31 cellular contexts compared by ENCODE assay signal in genomic region chr7:155792315-155792960, GRCh38. TPM values are rescaled to one million over a fixed set of nuclear protein-coding genes. Genes with fewer than 3 reads are reported as not detected.
"Had no signal": no experiment of that assay in that cellular context is flagged by ENCODE, and none has a peak within 500 bp of the region (broad histone marks: within the 10 kb centered on the region; RNA-seq: fewer than 3 reads in every experiment).

No MANE protein-coding gene starts in this region.

- H3K4me1 ChIP-seq: colonic mucosa had no signal

- ATAC-seq: activated CD4-positive, CD25-positive, alpha-beta regulatory T cell treated with anti-CD3 and anti-CD28 coated beads, Interleukin-2, amount 50 U/mL, for 24 hours; activated CD8-positive, alpha-beta T cell treated with anti-CD3 and anti-CD28 coated beads for 36 hours; activated T-cell treated with anti-CD3 and anti-CD28 coated beads, Interleukin-2, amount 50 U/mL, for 4 hours; activated T-helper 17 cell treated with anti-CD3 and anti-CD28 coated beads, Interleukin-2, amount 50 U/mL, for 72 hours; gastroesophageal sphincter; T-helper 17 cell had no signal

- H3K36me3 ChIP-seq: brain microvascular endothelial cell, colonic mucosa, esophagus squamous epithelium, gastroesophageal sphincter, WERI-Rb-1 had no signal

- H3K27me3 ChIP-seq: brain microvascular endothelial cell had no signal

- H3K9me3 ChIP-seq: colonic mucosa, esophagus squamous epithelium, gastroesophageal sphincter had no signal

- DNase-seq: activated B cell treated with CpG ODN at 0.5 μM for 24 hours; activated CD4-positive, alpha-beta T cell treated with anti-CD3 and anti-CD28 coated beads for 48 hours; activated CD4-positive, alpha-beta T cell treated with anti-CD3 and anti-CD28 coated beads, Interleukin-2, amount 50 U/mL, for 1 hour; activated CD4-positive, alpha-beta T cell treated with anti-CD3 and anti-CD28 coated beads, Interleukin-2, amount 50 U/mL, for 48 hours; activated CD8-positive, alpha-beta memory T cell treated with anti-CD3 and anti-CD28 coated beads for 24 hours; activated CD8-positive, alpha-beta T cell treated with anti-CD3 and anti-CD28 coated beads for 36 hours; activated effector memory CD4-positive, alpha-beta T cell treated with Interleukin-2 at 50 U/mL for 16 hours; activated gamma-delta T cell treated with Interleukin-2 at 50 U/mL for 16 hours; activated naive CD4-positive, alpha-beta T cell treated with anti-CD3 and anti-CD28 coated beads, Interleukin-2, amount 50 U/mL, for 16 hours; activated naive CD4-positive, alpha-beta T cell treated with Interleukin-2 at 50 U/mL for 16 hours; activated T-cell treated with anti-CD3 and anti-CD28 coated beads, Interleukin-2, amount 50 U/mL, for 4 hours; amniotic stem cell; anterior cingulate cortex; brain microvascular endothelial cell; caudate nucleus; colonic mucosa; effector CD8-positive, alpha-beta T cell; esophagus squamous epithelium; foreskin melanocyte; T-helper 1 cell; T-helper 17 cell; T1000; WERI-Rb-1 had no signal

- H3K27ac ChIP-seq: brain microvascular endothelial cell, colonic mucosa, epithelial cell of prostate, esophagus squamous epithelium, gastroesophageal sphincter, WERI-Rb-1 had no signal

- H3K4me3 ChIP-seq: colonic mucosa, esophagus squamous epithelium, gastroesophageal sphincter had no signal

RNA-seq across cellular contexts. Expression of gene SHH, which starts 19.8 kb away (rescaled TPM):
- total RNA-seq: activated B cell treated with CpG ODN at 0.5 μM for 24 hours; activated CD8-positive, alpha-beta T cell treated with anti-CD3 and anti-CD28 coated beads for 36 hours; activated T-helper 17 cell treated with anti-CD3 and anti-CD28 coated beads, Interleukin-2, amount 50 U/mL, for 72 hours; bronchial epithelial cell; endothelial cell of umbilical vein; esophagus squamous epithelium; fibroblast of villous mesenchyme; T-helper 17 cell had no signal
- polyA plus RNA-seq: endothelial cell of umbilical vein, fibroblast of lung had no signal
